ENCODE assay signal across 12 cellular contexts in genomic region chr1:198677027-198677426, GRCh38. TPM values are rescaled to one million over a fixed set of nuclear protein-coding genes. Genes with fewer than 3 reads are reported as not detected.
DNase-seq lines count a peak whose midpoint lies in the region; ATAC-seq and TF ChIP-seq lines count a peak whose summit lies in the region.
"Had no signal": no experiment of that assay in that cellular context is flagged by ENCODE, and none has a peak within 500 bp of the region (broad histone marks: within the 10 kb centered on the region; RNA-seq: fewer than 3 reads in every experiment).

No MANE protein-coding gene starts in this region.

- peak overlapping the region; percentile 92 for H3K27ac Mint-ChIP-seq in activated naive CD4-positive, alpha-beta T cell treated with anti-CD3 and anti-CD28 coated beads for 36 hours
- peak overlapping the region; percentile 62 for H3K27ac Mint-ChIP-seq in stimulated activated naive B cell treated with anti-CD40 and anti-IgM and Interleukin-4, amounts not matched to agents 10 μg/mL and 1 μg/mL and 100 μg/mL, for 72 hours

- no peaks in the 10 kb centered on the region for H3K9me2 ChIP-seq in OCI-LY7 (ENCODE audit: insufficient read depth, low read length)

- POLR2A ChIA-PET in OCI-LY7 (lab: Charles Lee) = interaction anchor here (0.5 to 21.0 kb wide), 11 partner anchors 9 to 1099 kb away, joined by 3 to 410 read pairs (median 5); no protein-coding TSS in a partner anchor

- H3K36me3 Mint-ChIP-seq in activated naive CD4-positive, alpha-beta T cell treated with anti-CD3 and anti-CD28 coated beads for 36 hours (ENCODE audit: low read depth) = peaks cover 64% of the 10 kb centered on the region
- peaks cover 47 to 53% of the 10 kb centered on the region in 2 donors for H3K36me3 Mint-ChIP-seq in stimulated activated naive B cell treated with anti-CD40 and anti-IgM and Interleukin-4, amounts not matched to agents 10 μg/mL and 1 μg/mL and 100 μg/mL, for 72 hours

- peaks cover 95% of the 10 kb centered on the region for H3K4me1 ChIP-seq in OCI-LY7 (ENCODE audit: insufficient read depth, low read length, poor library complexity, severe bottlenecking)
- H3K4me1 ChIP-seq: psoas muscle had no signal

- no peak for ATAC-seq in stimulated activated naive B cell treated with anti-CD40 and anti-IgM and Interleukin-4, amounts not matched to agents 10 μg/mL and 1 μg/mL and 100 μg/mL, for 72 hours (replicated peaks)
- no peak for ATAC-seq in left cardiac atrium
- ATAC-seq: psoas muscle, Right ventricle myocardium inferior had no signal

- peaks cover 92% of the 10 kb centered on the region for H3K79me2 ChIP-seq in OCI-LY7 (ENCODE audit: insufficient read depth, low read depth, low read length)

- no peak for DNase-seq in activated naive CD4-positive, alpha-beta T cell treated with anti-CD3 and anti-CD28 coated beads for 36 hours
- no peak for DNase-seq in activated naive CD4-positive, alpha-beta T cell (lab: John Stamatoyannopoulos, UW)
- DNase-seq in OCI-LY7 (ENCODE audit: low spot score) (no peak), astrocyte of the hippocampus (ENCODE audit: low read depth, low spot score) (peak; percentile 37), NCI-H524 (lab: John Stamatoyannopoulos, UW) (no peak), left cardiac atrium (no peak), GM10266 (ENCODE audit: extremely low spot score) (no peak)
- no peak for DNase-seq in stimulated activated naive B cell treated with anti-CD40 and anti-IgM and Interleukin-4, amounts not matched to agents 10 μg/mL and 1 μg/mL and 100 μg/mL, for 72 hours
- DNase-seq: activated gamma-delta T cell treated with Interleukin-2 at 50 U/mL for 16 hours, DMS79, psoas muscle had no signal

- peak overlapping the region; percentile 99 for H3K27ac ChIP-seq in OCI-LY7 (ENCODE audit: low read depth, low read length, poor library complexity, severe bottlenecking)
- H3K27ac ChIP-seq: psoas muscle had no signal

- BruUV-seq in OCI-LY7 (replicated peaks; lab: Mats Ljungman, UMichigan) = no TSS peak

- intact Hi-C loops in activated naive CD4-positive, alpha-beta T cell treated with anti-CD3 and anti-CD28 coated beads for 36 hours (cut with micrococcal nuclease) = no loop called here
- intact Hi-C loops in OCI-LY7 (cut with micrococcal nuclease; ENCODE audit: unreplicated experiment) = loop anchor here (10.0 kb wide), 1 partner anchor 1298 kb away; no protein-coding TSS in a partner anchor
- intact Hi-C loops in left cardiac atrium (cut with DNase I) = no loop called here

- TF ChIP-seq CTCF in OCI-LY7 (conservative IDR thresholded peaks at IDR 0.05; ENCODE audit: low read length) (no peak), GM10266 (IDR thresholded peaks at IDR 0.05; ENCODE audit: control insufficient read depth, insufficient read depth, low read depth, missing control alignments) (no peak)

- no peaks in the 10 kb centered on the region for H3K9me3 Mint-ChIP-seq in activated naive CD4-positive, alpha-beta T cell treated with anti-CD3 and anti-CD28 coated beads for 36 hours
- H3K9me3 Mint-ChIP-seq in stimulated activated naive B cell treated with anti-CD40 and anti-IgM and Interleukin-4, amounts not matched to agents 10 μg/mL and 1 μg/mL and 100 μg/mL, for 72 hours = peaks cover 2 to 4% of the 10 kb centered on the region in 2 donors

- peak overlapping the region; percentile 91 for H3K4me2 ChIP-seq in OCI-LY7 (ENCODE audit: low read length)

- H2AFZ ChIP-seq in OCI-LY7 (ENCODE audit: low read length) = no peak overlapping the region; the same call in 1 of the 2 replicates

- peaks cover 58% of the 10 kb centered on the region for H3K36me3 ChIP-seq in OCI-LY7 (ENCODE audit: insufficient read depth, low read length)

- no peaks in the 10 kb centered on the region for H3K27me3 Mint-ChIP-seq in activated naive CD4-positive, alpha-beta T cell treated with anti-CD3 and anti-CD28 coated beads for 36 hours (ENCODE audit: low read depth)
- no peaks in the 10 kb centered on the region for H3K27me3 Mint-ChIP-seq in stimulated activated naive B cell treated with anti-CD40 and anti-IgM and Interleukin-4, amounts not matched to agents 10 μg/mL and 1 μg/mL and 100 μg/mL, for 72 hours

- peak overlapping the region; percentile 63 for H3K4me3 Mint-ChIP-seq in activated naive CD4-positive, alpha-beta T cell treated with anti-CD3 and anti-CD28 coated beads for 36 hours
- no peak overlapping the region for H3K4me3 Mint-ChIP-seq in stimulated activated naive B cell treated with anti-CD40 and anti-IgM and Interleukin-4, amounts not matched to agents 10 μg/mL and 1 μg/mL and 100 μg/mL, for 72 hours

- peaks cover 87% of the 10 kb centered on the region for H3K4me1 Mint-ChIP-seq in activated naive CD4-positive, alpha-beta T cell treated with anti-CD3 and anti-CD28 coated beads for 36 hours (ENCODE audit: low read depth)
- H3K4me1 Mint-ChIP-seq in stimulated activated naive B cell treated with anti-CD40 and anti-IgM and Interleukin-4, amounts not matched to agents 10 μg/mL and 1 μg/mL and 100 μg/mL, for 72 hours = peaks cover 41 to 87% of the 10 kb centered on the region in 2 donors

- peak overlapping the region; percentile 51 for H3K4me3 ChIP-seq in OCI-LY7 (ENCODE audit: low read depth, low read length, poor library complexity, severe bottlenecking)
- H3K4me3 ChIP-seq: psoas muscle had no signal

- H4K20me1 ChIP-seq in OCI-LY7 (ENCODE audit: insufficient read depth, low read length) = no peaks in the 10 kb centered on the region

- H3K9me3 ChIP-seq in OCI-LY7 (ENCODE audit: low read length) = peaks cover 12% of the 10 kb centered on the region; the same call in 1 of the 2 replicates
- H3K9me3 ChIP-seq: psoas muscle had no signal

- CTCF ChIA-PET in activated naive CD4-positive, alpha-beta T cell treated with anti-CD3 and anti-CD28 coated beads for 36 hours (lab: Charles Lee) = interaction anchor here (1.9 kb wide), 1 partner anchor 26 kb away, joined by 10 read pairs; no protein-coding TSS in a partner anchor
- CTCF ChIA-PET in OCI-LY7 (lab: Charles Lee; ENCODE audit: unreplicated experiment) = interaction anchor here (1.3 to 1.7 kb wide), 2 partner anchors 9 to 56 kb away, joined by 3 to 6 read pairs; no protein-coding TSS in a partner anchor

RNA-seq across cellular contexts. Expression of gene PTPRC, which starts 38.2 kb away (rescaled TPM):
- total RNA-seq in activated naive CD4-positive, alpha-beta T cell treated with anti-CD3 and anti-CD28 coated beads for 36 hours = 100 to 1,000 TPM; 689 to 714 TPM
- 161 and 177 TPM in 2 replicates for total RNA-seq in OCI-LY7 (2014; rRNA removed; shearing (Covaris generic))
- total RNA-seq in OCI-LY7 (2022) (241 and 264 TPM in 2 replicates), left cardiac atrium (10 to 100 TPM; 11.0 to 24.2 TPM)

Comparison
In these comparisons a context has a peak if more than half of its experiments do, and no peak if none do; other contexts are left out.
1. RNA of gene PTPRC, which starts 38.2 kb away (total RNA-seq): 689 to 714 TPM in activated naive CD4-positive, alpha-beta T cell treated with anti-CD3 and anti-CD28 coated beads for 36 hours and 161 to 264 TPM in OCI-LY7; 11.0 to 24.2 TPM in left cardiac atrium; every median in the first group is over 4 times any median in the second.